ENCODE assay signal across 32 cellular contexts in genomic region chr9:69248005-69248404, GRCh38.
"Had no signal": no experiment of that assay in that cellular context is flagged by ENCODE, and none has a peak within 500 bp of the region (broad histone marks: within the 10 kb centered on the region; RNA-seq: fewer than 3 reads in every experiment).

No MANE protein-coding gene starts in this region.

- H3K27ac ChIP-seq: adrenal gland, body of pancreas, brain microvascular endothelial cell, breast epithelium, VCaP had no signal

- H3K27me3 ChIP-seq: adrenal gland, body of pancreas, brain microvascular endothelial cell, breast epithelium had no signal

- ATAC-seq: activated CD4-positive, alpha-beta T cell treated with anti-CD3 and anti-CD28 coated beads for 36 hours; activated CD8-positive, alpha-beta memory T cell treated with anti-CD3 and anti-CD28 coated beads, Interleukin-2, amount 10 ng/mL, durations not matched to agents 7 days and 5 days; activated CD8-positive, alpha-beta T cell treated with anti-CD3 and anti-CD28 coated beads, Interleukin-2, amount 10 ng/mL, durations not matched to agents 7 days and 5 days; activated naive CD4-positive, alpha-beta T cell treated with anti-CD3 and anti-CD28 coated beads, Interleukin-2, amount 50 U/mL, for 72 hours; body of pancreas had no signal

- H3K4me3 ChIP-seq: adrenal gland, body of pancreas, breast epithelium had no signal

- H3K9me3 ChIP-seq: adrenal gland, body of pancreas, breast epithelium had no signal

- DNase-seq: activated B cell treated with CpG ODN at 0.5 μM for 24 hours; activated CD4-positive, alpha-beta memory T cell treated with anti-CD3 and anti-CD28 coated beads, Interleukin-2, amount 10 ng/mL, durations not matched to agents 7 days and 5 days; activated CD4-positive, alpha-beta T cell treated with anti-CD3 and anti-CD28 coated beads for 36 hours; activated CD4-positive, alpha-beta T cell treated with anti-CD3 and anti-CD28 coated beads for 48 hours; activated CD4-positive, alpha-beta T cell treated with anti-CD3 and anti-CD28 coated beads, Interleukin-2, amount 10 ng/mL, durations not matched to agents 7 days and 5 days; activated CD4-positive, alpha-beta T cell treated with anti-CD3 and anti-CD28 coated beads, Interleukin-2, amount 50 U/mL, for 48 hours; activated CD4-positive, CD25-positive, alpha-beta regulatory T cell treated with anti-CD3 and anti-CD28 coated beads, Interleukin-2, amount 50 U/mL, for 72 hours; activated CD8-positive, alpha-beta memory T cell treated with anti-CD3 and anti-CD28 coated beads for 24 hours; activated CD8-positive, alpha-beta memory T cell treated with anti-CD3 and anti-CD28 coated beads, Interleukin-2, amount 10 ng/mL, durations not matched to agents 7 days and 5 days; activated CD8-positive, alpha-beta memory T cell treated with anti-CD3 and anti-CD28 coated beads, Interleukin-2, amount 50 U/mL, for 48 hours; activated CD8-positive, alpha-beta T cell treated with anti-CD3 and anti-CD28 coated beads, Interleukin-2, amount 10 ng/mL, durations not matched to agents 7 days and 5 days; activated effector memory CD4-positive, alpha-beta T cell treated with Interleukin-2 at 50 U/mL for 16 hours; activated gamma-delta T cell; activated naive CD4-positive, alpha-beta T cell; activated naive CD4-positive, alpha-beta T cell treated with anti-CD3 and anti-CD28 coated beads for 36 hours; activated naive CD4-positive, alpha-beta T cell treated with anti-CD3 and anti-CD28 coated beads, Interleukin-2, amount 50 U/mL, for 16 hours; activated naive CD8-positive, alpha-beta T cell treated with anti-CD3 and anti-CD28 coated beads for 36 hours; activated T-cell treated with anti-CD3 and anti-CD28 coated beads, Interleukin-2, amount 50 U/mL, for 24 hours; activated T-cell treated with anti-CD3 and anti-CD28 coated beads, Interleukin-2, amount 50 U/mL, for 48 hours; adrenal gland; amniotic stem cell; aorta; body of pancreas; brain microvascular endothelial cell; central memory CD4-positive, alpha-beta T cell; SW 1271; T-helper 1 cell; T-helper 2 cell; T-helper 9 cell had no signal

- H3K4me1 ChIP-seq: adrenal gland, body of pancreas, breast epithelium had no signal
